1 cellular context compared by ENCODE assay signal in the genomic region with DNA sequence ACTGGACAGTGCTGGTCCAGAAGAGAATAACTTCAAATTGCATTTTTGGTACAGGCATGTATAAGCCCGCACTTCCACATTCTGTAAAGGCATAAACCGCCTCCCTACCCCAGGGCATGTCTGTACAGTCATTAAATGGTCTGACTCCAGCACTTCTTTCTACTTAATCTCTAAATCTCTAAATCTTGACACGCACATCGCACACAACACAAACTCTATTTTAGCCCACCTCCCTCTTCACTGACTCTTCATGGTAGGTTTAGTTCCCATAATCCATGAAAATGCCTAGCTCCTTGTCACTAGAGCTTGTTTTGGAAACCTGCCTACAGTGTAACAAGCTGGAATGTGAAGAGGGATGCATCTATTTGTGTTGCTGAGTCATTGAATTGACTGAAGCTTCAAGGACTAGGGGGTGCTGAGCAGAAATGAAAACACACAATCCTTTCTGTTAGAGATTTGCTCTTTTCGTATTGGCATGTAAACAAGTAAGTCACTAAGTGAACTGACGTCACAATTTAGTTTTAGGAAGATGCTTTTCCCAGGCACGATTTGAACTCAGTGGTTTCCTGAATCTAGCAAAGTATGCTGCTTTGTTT.
TF ChIP-seq lines count a peak whose summit lies in the region.

No MANE protein-coding gene starts in this region.

TF ChIP-seq in GM12878, 131 proteins besides CTCF, POLR2A, EP300 and RAD21 (continued from another document):
- TF ChIP-seq, protein P1, sequence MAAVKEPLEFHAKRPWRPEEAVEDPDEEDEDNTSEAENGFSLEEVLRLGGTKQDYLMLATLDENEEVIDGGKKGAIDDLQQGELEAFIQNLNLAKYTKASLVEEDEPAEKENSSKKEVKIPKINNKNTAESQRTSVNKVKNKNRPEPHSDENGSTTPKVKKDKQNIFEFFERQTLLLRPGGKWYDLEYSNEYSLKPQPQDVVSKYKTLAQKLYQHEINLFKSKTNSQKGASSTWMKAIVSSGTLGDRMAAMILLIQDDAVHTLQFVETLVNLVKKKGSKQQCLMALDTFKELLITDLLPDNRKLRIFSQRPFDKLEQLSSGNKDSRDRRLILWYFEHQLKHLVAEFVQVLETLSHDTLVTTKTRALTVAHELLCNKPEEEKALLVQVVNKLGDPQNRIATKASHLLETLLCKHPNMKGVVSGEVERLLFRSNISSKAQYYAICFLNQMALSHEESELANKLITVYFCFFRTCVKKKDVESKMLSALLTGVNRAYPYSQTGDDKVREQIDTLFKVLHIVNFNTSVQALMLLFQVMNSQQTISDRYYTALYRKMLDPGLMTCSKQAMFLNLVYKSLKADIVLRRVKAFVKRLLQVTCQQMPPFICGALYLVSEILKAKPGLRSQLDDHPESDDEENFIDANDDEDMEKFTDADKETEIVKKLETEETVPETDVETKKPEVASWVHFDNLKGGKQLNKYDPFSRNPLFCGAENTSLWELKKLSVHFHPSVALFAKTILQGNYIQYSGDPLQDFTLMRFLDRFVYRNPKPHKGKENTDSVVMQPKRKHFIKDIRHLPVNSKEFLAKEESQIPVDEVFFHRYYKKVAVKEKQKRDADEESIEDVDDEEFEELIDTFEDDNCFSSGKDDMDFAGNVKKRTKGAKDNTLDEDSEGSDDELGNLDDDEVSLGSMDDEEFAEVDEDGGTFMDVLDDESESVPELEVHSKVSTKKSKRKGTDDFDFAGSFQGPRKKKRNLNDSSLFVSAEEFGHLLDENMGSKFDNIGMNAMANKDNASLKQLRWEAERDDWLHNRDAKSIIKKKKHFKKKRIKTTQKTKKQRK (IDR thresholded peaks at IDR 0.05; ENCODE audit: low read depth, low read length) = no peak
- TF ChIP-seq, protein P2, sequence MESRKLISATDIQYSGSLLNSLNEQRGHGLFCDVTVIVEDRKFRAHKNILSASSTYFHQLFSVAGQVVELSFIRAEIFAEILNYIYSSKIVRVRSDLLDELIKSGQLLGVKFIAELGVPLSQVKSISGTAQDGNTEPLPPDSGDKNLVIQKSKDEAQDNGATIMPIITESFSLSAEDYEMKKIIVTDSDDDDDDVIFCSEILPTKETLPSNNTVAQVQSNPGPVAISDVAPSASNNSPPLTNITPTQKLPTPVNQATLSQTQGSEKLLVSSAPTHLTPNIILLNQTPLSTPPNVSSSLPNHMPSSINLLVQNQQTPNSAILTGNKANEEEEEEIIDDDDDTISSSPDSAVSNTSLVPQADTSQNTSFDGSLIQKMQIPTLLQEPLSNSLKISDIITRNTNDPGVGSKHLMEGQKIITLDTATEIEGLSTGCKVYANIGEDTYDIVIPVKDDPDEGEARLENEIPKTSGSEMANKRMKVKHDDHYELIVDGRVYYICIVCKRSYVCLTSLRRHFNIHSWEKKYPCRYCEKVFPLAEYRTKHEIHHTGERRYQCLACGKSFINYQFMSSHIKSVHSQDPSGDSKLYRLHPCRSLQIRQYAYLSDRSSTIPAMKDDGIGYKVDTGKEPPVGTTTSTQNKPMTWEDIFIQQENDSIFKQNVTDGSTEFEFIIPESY (IDR thresholded peaks at IDR 0.05) = no peak
- TF ChIP-seq, protein P3, sequence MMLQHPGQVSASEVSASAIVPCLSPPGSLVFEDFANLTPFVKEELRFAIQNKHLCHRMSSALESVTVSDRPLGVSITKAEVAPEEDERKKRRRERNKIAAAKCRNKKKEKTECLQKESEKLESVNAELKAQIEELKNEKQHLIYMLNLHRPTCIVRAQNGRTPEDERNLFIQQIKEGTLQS (IDR thresholded peaks at IDR 0.05; ENCODE audit: borderline replicate concordance, extremely low read depth, low read depth, low read length) = no peak
- 0 out of 2 replicates have a peak, but pooled peaks have one; percentile 19 for TF ChIP-seq BACH1 (IDR thresholded peaks at IDR 0.05; ENCODE audit: borderline replicate concordance)
- peak; percentile 67; the same call in 1 of the 2 replicates for TF ChIP-seq ATF7 (IDR thresholded peaks at IDR 0.05; ENCODE audit: low read depth)
- TF ChIP-seq CBX5 (IDR thresholded peaks at IDR 0.05; ENCODE audit: low read depth) = no peak
- peak; percentile 79 for TF ChIP-seq CREB1 (IDR thresholded peaks at IDR 0.05; ENCODE audit: low read depth)
